ENCODE assay signal across 16 cellular contexts in the genomic region with DNA sequence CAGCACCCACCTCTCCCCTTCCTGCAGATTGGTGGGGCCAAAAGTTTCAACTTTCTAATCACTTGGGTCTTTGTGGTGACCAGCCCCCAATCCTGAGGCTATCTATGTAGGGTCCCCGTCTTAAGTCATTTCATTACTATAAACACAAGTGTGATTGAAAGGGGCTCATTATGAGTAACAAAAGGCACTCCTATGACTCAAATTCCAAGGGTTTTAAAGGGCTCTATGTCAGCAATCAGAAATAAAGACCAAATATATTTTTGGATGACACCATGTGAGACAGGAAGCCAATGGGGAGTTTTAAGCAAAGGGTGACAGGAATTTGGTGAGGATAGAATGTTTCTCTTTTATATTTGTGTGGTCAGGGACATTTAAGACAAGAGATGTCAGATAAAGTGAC.
"Had no signal": no experiment of that assay in that cellular context is flagged by ENCODE, and none has a peak within 500 bp of the region (broad histone marks: within the 10 kb centered on the region; RNA-seq: fewer than 3 reads in every experiment).

No MANE protein-coding gene starts in this region.

- H3K36me3 Mint-ChIP-seq: brain, WTC11 had no signal

- DNase-seq: activated CD4-positive, alpha-beta T cell treated with anti-CD3 and anti-CD28 coated beads, Interleukin-2, amount 10 ng/mL, durations not matched to agents 7 days and 5 days; activated naive CD4-positive, alpha-beta T cell treated with anti-CD3 and anti-CD28 coated beads, Interleukin-2, amount 10 ng/mL, durations not matched to agents 7 days and 5 days; amniotic stem cell; effector memory CD4-positive, alpha-beta T cell; left ventricle myocardium inferior; mesendoderm; ovary; stimulated activated CD4-positive, alpha-beta T cell treated with anti-CD3 and anti-CD28 coated beads, Interleukin-4, amount 100 ng/mL, for 24 hours; tibial artery had no signal

- H3K27me3 Mint-ChIP-seq: activated CD4-positive, alpha-beta T cell treated with anti-CD3 and anti-CD28 coated beads, Interleukin-2, amount 10 ng/mL, durations not matched to agents 7 days and 5 days had no signal

- H3K4me3 Mint-ChIP-seq: activated CD4-positive, alpha-beta T cell treated with anti-CD3 and anti-CD28 coated beads, Interleukin-2, amount 10 ng/mL, durations not matched to agents 7 days and 5 days; activated naive CD4-positive, alpha-beta T cell treated with anti-CD3 and anti-CD28 coated beads, Interleukin-2, amount 10 ng/mL, durations not matched to agents 7 days and 5 days; neural crest cell; T-helper 1 cell treated with Interleukin-12 subunit alpha and Interleukin-12 subunit beta and Interleukin-4 antibody, amounts not matched to agents 30 μg/mL and 1 μg/mL, for 36 hours; WTC11 had no signal

- FAIRE-seq: keratinocyte had no signal

- H3K27me3 ChIP-seq: gastroesophageal sphincter, ovary, tibial artery, vagina had no signal

- H3K9me3 Mint-ChIP-seq: neural crest cell, WTC11 had no signal

- H3K9me3 ChIP-seq: gastroesophageal sphincter, left ventricle myocardium inferior, ovary, tibial artery, vagina had no signal

- H3K4me3 ChIP-seq: gastroesophageal sphincter, left ventricle myocardium inferior, ovary, tibial artery, vagina had no signal

- H3K27ac Mint-ChIP-seq: activated CD4-positive, alpha-beta T cell treated with anti-CD3 and anti-CD28 coated beads, Interleukin-2, amount 10 ng/mL, durations not matched to agents 7 days and 5 days; activated naive CD4-positive, alpha-beta T cell treated with anti-CD3 and anti-CD28 coated beads, Interleukin-2, amount 10 ng/mL, durations not matched to agents 7 days and 5 days; brain; T-helper 1 cell treated with Interleukin-12 subunit alpha and Interleukin-12 subunit beta and Interleukin-4 antibody, amounts not matched to agents 30 μg/mL and 1 μg/mL, for 36 hours; WTC11 had no signal

- ATAC-seq: gastroesophageal sphincter, WTC11 had no signal

- H3K36me3 ChIP-seq: gastroesophageal sphincter, left ventricle myocardium inferior, ovary, tibial artery, vagina had no signal
